8 cellular contexts compared by ENCODE assay signal in the genomic region with DNA sequence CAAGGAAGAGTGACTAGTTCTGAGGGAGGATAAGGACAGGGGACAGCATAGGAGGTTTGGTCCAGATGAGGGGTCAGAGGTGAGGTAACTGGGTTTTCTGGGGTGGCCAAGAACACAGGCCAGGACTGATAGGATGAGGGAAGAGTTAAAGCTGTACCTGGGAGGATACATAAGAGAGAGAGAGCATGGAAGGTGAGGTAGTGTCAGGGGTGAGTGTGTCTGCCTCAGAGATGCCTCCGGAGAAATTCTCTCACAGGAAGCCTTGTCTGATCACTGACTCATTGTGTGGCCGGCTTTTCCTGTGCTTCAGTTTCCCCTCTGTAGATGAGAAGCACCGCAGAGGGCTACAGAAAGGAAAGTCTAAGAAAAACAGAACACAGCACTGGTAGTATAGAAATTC. TPM values are rescaled to one million over a fixed set of nuclear protein-coding genes. Genes with fewer than 3 reads are reported as not detected.
A peak's percentile ranks its signal among the peaks of the same experiment; 100 is the strongest.
DNase-seq lines count a peak whose midpoint lies in the region; ATAC-seq lines count a peak whose summit lies in the region.

No MANE protein-coding gene starts in this region.

- H3K9me3 Mint-ChIP-seq in activated CD4-positive, alpha-beta T cell treated with anti-CD3 and anti-CD28 coated beads for 36 hours (ENCODE audit: low read depth): peaks cover 2% of the 10 kb centered on the region

- peak; percentile 82 for DNase-seq in activated CD4-positive, alpha-beta T cell treated with anti-CD3 and anti-CD28 coated beads for 36 hours
- peak; percentile 65 for DNase-seq in effector CD4-positive, alpha-beta T cell
- DNase-seq in stimulated activated CD4-positive, alpha-beta T cell treated with anti-CD3 and anti-CD28 coated beads, Interleukin-4, amount 100 ng/mL, for 24 hours: peak; percentile 79
- no peak for DNase-seq in AG08396 (ENCODE audit: low spot score)
- no peak for DNase-seq in NCI-H2107 (lab: John Stamatoyannopoulos, UW)
- DNase-seq in NCI-H1092 treated with DMSO at 0.1 percent for 48 hours (lab: John Stamatoyannopoulos, UW): no peak

- POLR2A ChIA-PET in activated CD4-positive, alpha-beta T cell treated with anti-CD3 and anti-CD28 coated beads for 36 hours (lab: Charles Lee): interaction anchor here (1.8 to 2.4 kb wide), 2 partner anchors 28 to 60 kb away, joined by 12 to 17 read pairs; no protein-coding TSS in a partner anchor

- peak; percentile 75 for ATAC-seq in GM18909 (IDR thresholded peaks at IDR 0.05; ENCODE audit: poor library complexity, unreplicated experiment)
- ATAC-seq in HG03342 (IDR thresholded peaks at IDR 0.05; ENCODE audit: unreplicated experiment): peak; percentile 58
- peak; percentile 80 for ATAC-seq in activated CD4-positive, alpha-beta T cell treated with anti-CD3 and anti-CD28 coated beads for 36 hours

- peaks cover 4% of the 10 kb centered on the region for H3K27me3 Mint-ChIP-seq in activated CD4-positive, alpha-beta T cell treated with anti-CD3 and anti-CD28 coated beads for 36 hours

- peak overlapping the region; percentile 97 for H3K27ac Mint-ChIP-seq in activated CD4-positive, alpha-beta T cell treated with anti-CD3 and anti-CD28 coated beads for 36 hours

- H3K36me3 Mint-ChIP-seq in activated CD4-positive, alpha-beta T cell treated with anti-CD3 and anti-CD28 coated beads for 36 hours (ENCODE audit: low read depth): no peaks in the 10 kb centered on the region

- peak overlapping the region; percentile 31 for H3K4me3 Mint-ChIP-seq in activated CD4-positive, alpha-beta T cell treated with anti-CD3 and anti-CD28 coated beads for 36 hours

- CTCF ChIA-PET in activated CD4-positive, alpha-beta T cell treated with anti-CD3 and anti-CD28 coated beads for 36 hours (lab: Charles Lee): interaction anchor here (0.8 to 2.1 kb wide), 7 partner anchors 9 to 89 kb away, joined by 3 to 8 read pairs (median 5); no protein-coding TSS in a partner anchor

- intact Hi-C loops in activated CD4-positive, alpha-beta T cell treated with anti-CD3 and anti-CD28 coated beads for 36 hours (cut with DNase I, micrococcal nuclease): loop anchor here (1.0 to 2.0 kb wide), 6 partner anchors 9 to 60 kb away; no protein-coding TSS in a partner anchor

- peaks cover 50% of the 10 kb centered on the region for H3K4me1 Mint-ChIP-seq in activated CD4-positive, alpha-beta T cell treated with anti-CD3 and anti-CD28 coated beads for 36 hours

RNA-seq across cellular contexts. Expression of a gene that starts 40.2 kb away (rescaled TPM):
- 1 to 10 TPM; 3.6 to 4.0 TPM for total RNA-seq in activated CD4-positive, alpha-beta T cell treated with anti-CD3 and anti-CD28 coated beads for 36 hours

Comparison
In these comparisons a context has a peak if more than half of its experiments do, and no peak if none do; other contexts are left out.
1. DNase-seq: peak in activated CD4-positive, alpha-beta T cell treated with anti-CD3 and anti-CD28 coated beads for 36 hours (single experiment), effector CD4-positive, alpha-beta T cell (single experiment) and stimulated activated CD4-positive, alpha-beta T cell treated with anti-CD3 and anti-CD28 coated beads, Interleukin-4, amount 100 ng/mL, for 24 hours (single experiment); none in AG08396 (single experiment), NCI-H2107 (single experiment) and NCI-H1092 treated with DMSO at 0.1 percent for 48 hours (single experiment).
2. Peak in every context shown above with its lines, with median percentiles within 50 percentile points of each other: ATAC-seq.